30 cellular contexts compared by ENCODE assay signal in the genomic region with DNA sequence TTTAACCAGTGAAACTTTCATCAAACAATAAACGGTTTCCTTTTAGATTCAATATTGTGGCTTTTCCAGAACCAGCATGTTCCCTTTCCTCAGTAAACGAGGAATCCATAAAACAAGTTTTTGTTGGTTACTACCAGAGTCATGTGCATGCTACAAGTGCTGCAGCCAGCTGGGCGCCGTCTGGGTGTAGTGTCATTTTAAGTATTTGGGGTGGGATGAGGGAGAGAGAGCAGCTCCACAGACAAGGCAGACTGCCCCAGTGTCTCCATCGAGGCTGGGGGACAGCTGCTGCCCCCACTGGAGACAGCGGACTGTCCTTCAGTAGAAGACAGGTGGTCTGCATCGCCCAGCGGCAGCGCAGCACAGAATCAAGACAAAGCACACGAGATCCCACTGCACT. TPM values are rescaled to one million over a fixed set of nuclear protein-coding genes. Genes with fewer than 3 reads are reported as not detected.
DNase-seq lines count a peak whose midpoint lies in the region; ATAC-seq, FAIRE-seq and TF ChIP-seq lines count a peak whose summit lies in the region.
"Had no signal": no experiment of that assay in that cellular context is flagged by ENCODE, and none has a peak within 500 bp of the region (broad histone marks: within the 10 kb centered on the region; RNA-seq: fewer than 3 reads in every experiment).

No MANE protein-coding gene starts in this region.

- H3K9me3 Mint-ChIP-seq in activated CD4-positive, alpha-beta memory T cell treated with anti-CD3 and anti-CD28 coated beads for 36 hours = no peaks in the 10 kb centered on the region
- no peaks in the 10 kb centered on the region for H3K9me3 Mint-ChIP-seq in activated CD4-positive, alpha-beta memory T cell treated with anti-CD3 and anti-CD28 coated beads, Interleukin-2, amount 10 ng/mL, durations not matched to agents 7 days and 5 days
- H3K9me3 Mint-ChIP-seq in stimulated activated effector memory CD8-positive, alpha-beta T cell treated with anti-CD3 and anti-CD28 coated beads, Interleukin-12 subunit alpha, Interleukin-12 subunit beta, amount 100 ng/mL, for 72 hours = no peaks in the 10 kb centered on the region
- H3K9me3 Mint-ChIP-seq: activated naive CD4-positive, alpha-beta T cell treated with anti-CD3 and anti-CD28 coated beads, Interleukin-2, amount 50 U/mL, for 24 hours; activated T-helper 17 cell treated with anti-CD3 and anti-CD28 coated beads, Interleukin-2, amount 50 U/mL, for 72 hours had no signal

- H3K36me3 Mint-ChIP-seq in activated CD4-positive, alpha-beta memory T cell treated with anti-CD3 and anti-CD28 coated beads for 36 hours = peaks cover 36% of the 10 kb centered on the region
- peaks cover 53% of the 10 kb centered on the region for H3K36me3 Mint-ChIP-seq in activated CD4-positive, alpha-beta memory T cell treated with anti-CD3 and anti-CD28 coated beads, Interleukin-2, amount 10 ng/mL, durations not matched to agents 7 days and 5 days (ENCODE audit: low read depth)
- H3K36me3 Mint-ChIP-seq in stimulated activated effector memory CD8-positive, alpha-beta T cell treated with anti-CD3 and anti-CD28 coated beads, Interleukin-12 subunit alpha, Interleukin-12 subunit beta, amount 100 ng/mL, for 72 hours = peaks cover 93% of the 10 kb centered on the region

- intact Hi-C loops in activated CD4-positive, alpha-beta memory T cell treated with anti-CD3 and anti-CD28 coated beads for 36 hours (cut with micrococcal nuclease) = no loop called here
- intact Hi-C loops in kidney (cut with DNase I) = no loop called here

- no peak for TF ChIP-seq CTCF in VCaP (conservative IDR thresholded peaks at IDR 0.05)
- no peak for TF ChIP-seq CTCF in kidney (IDR thresholded peaks at IDR 0.05; ENCODE audit: borderline replicate concordance, extremely low read depth, insufficient read depth)
- TF ChIP-seq CTCF in GM13976 (IDR thresholded peaks at IDR 0.05; ENCODE audit: borderline replicate concordance, control extremely low read depth, extremely low read depth, insufficient read depth, missing control alignments) = no peak

- peak overlapping the region; percentile 57 for H3K27ac Mint-ChIP-seq in activated CD4-positive, alpha-beta memory T cell treated with anti-CD3 and anti-CD28 coated beads for 36 hours
- no peak overlapping the region for H3K27ac Mint-ChIP-seq in activated CD4-positive, alpha-beta memory T cell treated with anti-CD3 and anti-CD28 coated beads, Interleukin-2, amount 10 ng/mL, durations not matched to agents 7 days and 5 days
- H3K27ac Mint-ChIP-seq in stimulated activated effector memory CD8-positive, alpha-beta T cell treated with anti-CD3 and anti-CD28 coated beads, Interleukin-12 subunit alpha, Interleukin-12 subunit beta, amount 100 ng/mL, for 72 hours = peak overlapping the region; percentile 63
- H3K27ac Mint-ChIP-seq: activated naive CD4-positive, alpha-beta T cell treated with anti-CD3 and anti-CD28 coated beads, Interleukin-2, amount 50 U/mL, for 24 hours; activated T-helper 17 cell treated with anti-CD3 and anti-CD28 coated beads, Interleukin-2, amount 50 U/mL, for 72 hours had no signal

- CTCF ChIA-PET in activated CD4-positive, alpha-beta memory T cell treated with anti-CD3 and anti-CD28 coated beads for 36 hours (lab: Charles Lee) = interaction anchor here (1.3 kb wide), 1 partner anchor 14 kb away, joined by 4 read pairs; no protein-coding TSS in a partner anchor
- CTCF ChIA-PET in activated CD4-positive, alpha-beta memory T cell treated with anti-CD3 and anti-CD28 coated beads, Interleukin-2, amount 10 ng/mL, durations not matched to agents 7 days and 5 days (lab: Charles Lee) = interaction anchor here (1.3 to 1.4 kb wide), 2 partner anchors 26 to 265 kb away, joined by 3 read pairs; a partner anchor contains a TSS

- H3K4me3 Mint-ChIP-seq in activated CD4-positive, alpha-beta memory T cell treated with anti-CD3 and anti-CD28 coated beads for 36 hours = no peak overlapping the region
- H3K4me3 Mint-ChIP-seq in activated CD4-positive, alpha-beta memory T cell treated with anti-CD3 and anti-CD28 coated beads, Interleukin-2, amount 10 ng/mL, durations not matched to agents 7 days and 5 days = no peak overlapping the region
- no peak overlapping the region for H3K4me3 Mint-ChIP-seq in stimulated activated effector memory CD8-positive, alpha-beta T cell treated with anti-CD3 and anti-CD28 coated beads, Interleukin-12 subunit alpha, Interleukin-12 subunit beta, amount 100 ng/mL, for 72 hours
- H3K4me3 Mint-ChIP-seq: activated naive CD4-positive, alpha-beta T cell treated with anti-CD3 and anti-CD28 coated beads, Interleukin-2, amount 50 U/mL, for 24 hours; activated T-helper 17 cell treated with anti-CD3 and anti-CD28 coated beads, Interleukin-2, amount 50 U/mL, for 72 hours had no signal

- no peak overlapping the region for H3K4me3 ChIP-seq in kidney (ENCODE audit: low read length in 2 of 2)

- DNase-seq in activated CD4-positive, alpha-beta memory T cell treated with anti-CD3 and anti-CD28 coated beads for 36 hours = no peak
- no peak for DNase-seq in activated CD4-positive, alpha-beta memory T cell treated with anti-CD3 and anti-CD28 coated beads, Interleukin-2, amount 10 ng/mL, durations not matched to agents 7 days and 5 days
- peak; percentile 87 for DNase-seq in kidney
- DNase-seq in stimulated activated effector memory CD8-positive, alpha-beta T cell treated with anti-CD3 and anti-CD28 coated beads, Interleukin-12 subunit alpha, Interleukin-12 subunit beta, amount 100 ng/mL, for 72 hours (ENCODE audit: low spot score in 2 of 2) = no peak
- no peak for DNase-seq in stimulated activated CD4-positive, alpha-beta T cell treated with anti-CD3 and anti-CD28 coated beads, Interleukin-12 subunit alpha, Interleukin-12 subunit beta, amount 100 ng/mL, for 4 hours
- DNase-seq in NCI-H748 treated with DMSO at 0.1 percent for 48 hours (lab: John Stamatoyannopoulos, UW) = no peak
- DNase-seq in GM13976 (ENCODE audit: low spot score) = no peak
- DNase-seq: 8988T; activated CD4-positive, alpha-beta T cell treated with anti-CD3 and anti-CD28 coated beads for 48 hours; AML-193; aorta; central memory CD4-positive, alpha-beta T cell; DMS153; GOT3; mesenchymal stem cell; NCI-H187; NCI-H526 treated with DMSO at 0.1 percent for 48 hours; occipital lobe; SK-N-SH; stimulated activated CD4-positive, alpha-beta T cell treated with anti-CD3 and anti-CD28 coated beads, Interleukin-4, amount 100 ng/mL, for 1 hour; stimulated activated naive CD8-positive, alpha-beta T cell treated with anti-CD3 and anti-CD28 coated beads, Interleukin-15, Interleukin-2, amounts not matched to agents 100 U/mL and 50 U/mL, for 24 hours; T-helper 2 cell had no signal

- peaks cover 4% of the 10 kb centered on the region for H3K4me1 Mint-ChIP-seq in activated CD4-positive, alpha-beta memory T cell treated with anti-CD3 and anti-CD28 coated beads for 36 hours (ENCODE audit: low read depth)
- peaks cover 9% of the 10 kb centered on the region for H3K4me1 Mint-ChIP-seq in activated CD4-positive, alpha-beta memory T cell treated with anti-CD3 and anti-CD28 coated beads, Interleukin-2, amount 10 ng/mL, durations not matched to agents 7 days and 5 days
- H3K4me1 Mint-ChIP-seq in stimulated activated effector memory CD8-positive, alpha-beta T cell treated with anti-CD3 and anti-CD28 coated beads, Interleukin-12 subunit alpha, Interleukin-12 subunit beta, amount 100 ng/mL, for 72 hours = peaks cover 24% of the 10 kb centered on the region

- in situ Hi-C loops in GM13976 (cut with MboI; ENCODE audit: low sequenced_read_pairs, unreplicated experiment) = no loop called here

- no peak overlapping the region for H3K9ac ChIP-seq in kidney (ENCODE audit: low read length in 2 of 2)
- H3K9ac ChIP-seq: SK-N-SH had no signal

- H3K27me3 Mint-ChIP-seq in activated CD4-positive, alpha-beta memory T cell treated with anti-CD3 and anti-CD28 coated beads for 36 hours = no peaks in the 10 kb centered on the region
- no peaks in the 10 kb centered on the region for H3K27me3 Mint-ChIP-seq in activated CD4-positive, alpha-beta memory T cell treated with anti-CD3 and anti-CD28 coated beads, Interleukin-2, amount 10 ng/mL, durations not matched to agents 7 days and 5 days
- H3K27me3 Mint-ChIP-seq: activated naive CD4-positive, alpha-beta T cell treated with anti-CD3 and anti-CD28 coated beads, Interleukin-2, amount 50 U/mL, for 24 hours; activated T-helper 17 cell treated with anti-CD3 and anti-CD28 coated beads, Interleukin-2, amount 50 U/mL, for 72 hours had no signal

- no peak for FAIRE-seq in kidney (lab: Jason Lieb, UNC)
- FAIRE-seq: HTR-8/SVneo had no signal

- no peaks in the 10 kb centered on the region for H3K4me1 ChIP-seq in kidney (ENCODE audit: control insufficient read depth in 1 of 2, insufficient read depth in 1 of 2, low read depth in 1 of 2, low read length in 2 of 2)

- POLR2A ChIA-PET in activated CD4-positive, alpha-beta memory T cell treated with anti-CD3 and anti-CD28 coated beads for 36 hours (lab: Charles Lee) = interaction anchor here (2.8 kb wide), 1 partner anchor 9 kb away, joined by 12 read pairs; no protein-coding TSS in a partner anchor
- POLR2A ChIA-PET in activated CD4-positive, alpha-beta memory T cell treated with anti-CD3 and anti-CD28 coated beads, Interleukin-2, amount 10 ng/mL, durations not matched to agents 7 days and 5 days (lab: Charles Lee) = interaction anchor here (0.9 to 7.5 kb wide), 4 partner anchors 9 to 24 kb away, joined by 3 to 53 read pairs (median 7); no protein-coding TSS in a partner anchor

- peaks cover 32 to 40% of the 10 kb centered on the region in 2 donors for H3K36me3 ChIP-seq in kidney (ENCODE audit: control insufficient read depth in 1 of 2, insufficient read depth in 2 of 2, low read length in 2 of 2)

- H3K27ac ChIP-seq in VCaP (peak overlapping the region; percentile 26; the same call in 1 of the 2 replicates), kidney (ENCODE audit: low read depth in 2 of 2, low read length in 2 of 2) (no peak overlapping the region)

- no peak for ATAC-seq in stimulated activated effector memory CD8-positive, alpha-beta T cell treated with anti-CD3 and anti-CD28 coated beads, Interleukin-12 subunit alpha, Interleukin-12 subunit beta, amount 100 ng/mL, for 72 hours
- ATAC-seq: activated T-helper 17 cell treated with anti-CD3 and anti-CD28 coated beads, Interleukin-2, amount 50 U/mL, for 72 hours; stimulated activated naive CD8-positive, alpha-beta T cell treated with anti-CD3 and anti-CD28 coated beads, Interleukin-15, Interleukin-2, amounts not matched to agents 100 U/mL and 50 U/mL, for 24 hours had no signal

- no peaks in the 10 kb centered on the region for H3K9me3 ChIP-seq in kidney (ENCODE audit: control insufficient read depth in 1 of 2, low read length in 2 of 2)
- H3K9me3 ChIP-seq: SK-N-SH had no signal

RNA-seq across cellular contexts. Expression of a gene that starts 17.3 kb away (rescaled TPM):
- 100 to 1,000 TPM; 104 to 108 TPM for total RNA-seq in activated CD4-positive, alpha-beta memory T cell treated with anti-CD3 and anti-CD28 coated beads for 36 hours
- 10 to 100 TPM; 76.6 to 79.4 TPM for total RNA-seq in activated CD4-positive, alpha-beta memory T cell treated with anti-CD3 and anti-CD28 coated beads, Interleukin-2, amount 10 ng/mL, durations not matched to agents 7 days and 5 days
- 31.7 TPM for total RNA-seq in kidney
- polyA plus RNA-seq in kidney (ENCODE audit: insufficient read depth, low read depth, low replicate concordance) = 52.7 TPM

RNA-seq across cellular contexts. Expression of a gene that starts 17.5 kb away (rescaled TPM):
- 1,000 to 10,000 TPM; 2,083 to 2,096 TPM for total RNA-seq in activated CD4-positive, alpha-beta memory T cell treated with anti-CD3 and anti-CD28 coated beads for 36 hours
- 1,000 to 10,000 TPM; 1,297 to 1,317 TPM for total RNA-seq in activated CD4-positive, alpha-beta memory T cell treated with anti-CD3 and anti-CD28 coated beads, Interleukin-2, amount 10 ng/mL, durations not matched to agents 7 days and 5 days
- total RNA-seq in kidney = 910 TPM
- 2,355 TPM for polyA plus RNA-seq in kidney (ENCODE audit: insufficient read depth, low read depth, low replicate concordance)

RNA-seq across cellular contexts. Expression of a gene that starts 26.0 kb away (rescaled TPM):
- total RNA-seq in activated CD4-positive, alpha-beta memory T cell treated with anti-CD3 and anti-CD28 coated beads for 36 hours = not detected
- not detected for total RNA-seq in activated CD4-positive, alpha-beta memory T cell treated with anti-CD3 and anti-CD28 coated beads, Interleukin-2, amount 10 ng/mL, durations not matched to agents 7 days and 5 days
- total RNA-seq in kidney = 0.31 TPM
- polyA plus RNA-seq in kidney (ENCODE audit: insufficient read depth, low read depth, low replicate concordance) = not detected
- total RNA-seq: activated T-helper 17 cell treated with anti-CD3 and anti-CD28 coated beads, Interleukin-2, amount 50 U/mL, for 72 hours; aorta; dermis microvascular lymphatic vessel endothelial cell; G401; LHCN-M2; occipital lobe; renal cortical epithelial cell had no signal
- polyA plus RNA-seq: SK-N-SH had no signal
